1 cellular context compared by ENCODE assay signal in the genomic region with DNA sequence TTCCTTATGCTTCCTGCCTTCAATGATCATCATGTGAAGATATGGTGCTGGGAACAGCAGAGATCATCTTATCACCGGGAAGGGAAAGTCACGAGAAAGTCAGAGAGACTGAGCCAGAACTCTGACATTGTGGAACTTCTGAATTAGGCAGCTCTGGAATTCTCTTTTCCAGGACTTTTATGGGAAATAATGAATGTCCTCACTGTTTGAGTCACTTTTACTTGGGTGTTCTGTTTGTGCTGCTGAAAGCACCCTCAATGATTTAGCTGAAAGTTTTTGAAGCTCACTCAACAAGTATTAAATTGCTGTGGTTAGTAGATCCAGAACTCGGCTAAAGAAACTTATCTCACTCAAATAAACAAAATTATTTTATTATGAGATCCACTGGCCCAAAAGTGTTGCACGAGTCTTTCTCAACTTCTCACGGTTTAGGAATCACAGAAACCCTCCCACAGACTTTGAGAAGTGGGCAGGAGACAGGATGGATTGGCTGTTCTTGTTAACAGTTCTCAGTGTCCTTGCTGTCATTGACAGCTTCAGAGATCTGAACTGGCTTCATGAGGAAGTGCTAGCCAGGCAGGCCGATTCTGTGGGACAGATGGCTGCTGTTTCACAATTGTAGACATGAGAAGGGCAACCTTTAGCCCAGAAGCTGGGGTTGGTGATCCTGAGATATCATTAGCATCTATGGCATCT.
TF ChIP-seq lines count a peak whose summit lies in the region.

No MANE protein-coding gene starts in this region.

TF ChIP-seq in SK-N-SH, 30 proteins besides CTCF, POLR2A, EP300 and RAD21:
- TF ChIP-seq, protein P1, sequence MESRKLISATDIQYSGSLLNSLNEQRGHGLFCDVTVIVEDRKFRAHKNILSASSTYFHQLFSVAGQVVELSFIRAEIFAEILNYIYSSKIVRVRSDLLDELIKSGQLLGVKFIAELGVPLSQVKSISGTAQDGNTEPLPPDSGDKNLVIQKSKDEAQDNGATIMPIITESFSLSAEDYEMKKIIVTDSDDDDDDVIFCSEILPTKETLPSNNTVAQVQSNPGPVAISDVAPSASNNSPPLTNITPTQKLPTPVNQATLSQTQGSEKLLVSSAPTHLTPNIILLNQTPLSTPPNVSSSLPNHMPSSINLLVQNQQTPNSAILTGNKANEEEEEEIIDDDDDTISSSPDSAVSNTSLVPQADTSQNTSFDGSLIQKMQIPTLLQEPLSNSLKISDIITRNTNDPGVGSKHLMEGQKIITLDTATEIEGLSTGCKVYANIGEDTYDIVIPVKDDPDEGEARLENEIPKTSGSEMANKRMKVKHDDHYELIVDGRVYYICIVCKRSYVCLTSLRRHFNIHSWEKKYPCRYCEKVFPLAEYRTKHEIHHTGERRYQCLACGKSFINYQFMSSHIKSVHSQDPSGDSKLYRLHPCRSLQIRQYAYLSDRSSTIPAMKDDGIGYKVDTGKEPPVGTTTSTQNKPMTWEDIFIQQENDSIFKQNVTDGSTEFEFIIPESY (IDR thresholded peaks at IDR 0.05; ENCODE audit: borderline replicate concordance, low read depth) = no peak
- TF ChIP-seq TAF1 (IDR thresholded peaks at IDR 0.05; ENCODE audit: borderline replicate concordance, low read depth, low read length) = no peak
- TF ChIP-seq GATA2 (CRISPR knock-in tag; IDR thresholded peaks at IDR 0.05) = no peak
- no peak for TF ChIP-seq RXRA (IDR thresholded peaks at IDR 0.05; ENCODE audit: borderline replicate concordance, low read depth)
- no peak for TF ChIP-seq EZH2phosphoT487 (IDR thresholded peaks at IDR 0.05; ENCODE audit: borderline replicate concordance, low read depth)
- no peak for TF ChIP-seq FOXJ3 (CRISPR knock-in tag; IDR thresholded peaks at IDR 0.05)
- no peak for TF ChIP-seq NFIC (IDR thresholded peaks at IDR 0.05; ENCODE audit: borderline replicate concordance)
- no peak for TF ChIP-seq RFX5 (IDR thresholded peaks at IDR 0.05; ENCODE audit: low read length)
- TF ChIP-seq, protein P2, sequence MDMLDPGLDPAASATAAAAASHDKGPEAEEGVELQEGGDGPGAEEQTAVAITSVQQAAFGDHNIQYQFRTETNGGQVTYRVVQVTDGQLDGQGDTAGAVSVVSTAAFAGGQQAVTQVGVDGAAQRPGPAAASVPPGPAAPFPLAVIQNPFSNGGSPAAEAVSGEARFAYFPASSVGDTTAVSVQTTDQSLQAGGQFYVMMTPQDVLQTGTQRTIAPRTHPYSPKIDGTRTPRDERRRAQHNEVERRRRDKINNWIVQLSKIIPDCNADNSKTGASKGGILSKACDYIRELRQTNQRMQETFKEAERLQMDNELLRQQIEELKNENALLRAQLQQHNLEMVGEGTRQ (IDR thresholded peaks at IDR 0.05; ENCODE audit: borderline replicate concordance, low read depth, low read length) = no peak
- TF ChIP-seq, protein P3, sequence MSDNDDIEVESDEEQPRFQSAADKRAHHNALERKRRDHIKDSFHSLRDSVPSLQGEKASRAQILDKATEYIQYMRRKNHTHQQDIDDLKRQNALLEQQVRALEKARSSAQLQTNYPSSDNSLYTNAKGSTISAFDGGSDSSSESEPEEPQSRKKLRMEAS (IDR thresholded peaks at IDR 0.05; ENCODE audit: low read depth) = no peak
- no peak for TF ChIP-seq FOSL2 (IDR thresholded peaks at IDR 0.05; ENCODE audit: borderline replicate concordance, low read depth)
- TF ChIP-seq CHD2 (IDR thresholded peaks at IDR 0.05; ENCODE audit: low read length, partially characterized antibody) = no peak
- no peak for TF ChIP-seq JUND (IDR thresholded peaks at IDR 0.05)
- TF ChIP-seq POLR2AphosphoS5 (IDR thresholded peaks at IDR 0.05; ENCODE audit: low read depth, low read length) = no peak
- TF ChIP-seq ELF1 (IDR thresholded peaks at IDR 0.05) = no peak
- TF ChIP-seq MXI1 (IDR thresholded peaks at IDR 0.05; ENCODE audit: low read depth, low read length) = no peak
- TF ChIP-seq YY1 (IDR thresholded peaks at IDR 0.05; ENCODE audit: low read depth) = no peak
